Comparison of ENCODE assay signal across 22 cellular contexts in genomic region chr12:10178766-10179165, GRCh38. TPM values are rescaled to one million over a fixed set of nuclear protein-coding genes. Genes with fewer than 3 reads are reported as not detected.
DNase-seq lines count a peak whose midpoint lies in the region; ATAC-seq, FAIRE-seq and TF ChIP-seq lines count a peak whose summit lies in the region.
"Had no signal": no experiment of that assay in that cellular context is flagged by ENCODE, and none has a peak within 500 bp of the region (broad histone marks: within the 10 kb centered on the region; RNA-seq: fewer than 3 reads in every experiment).

TMEM52B (plus strand) TSS chr12:10179032; CDS start chr12:10179575, 543 bp downstream.

- H3K9ac ChIP-seq in IMR-90 (ENCODE audit: low read depth, low read length) (peak within 1 kb of the TSS; percentile 77; the same call in 1 of the 2 replicates), mesendoderm (ENCODE audit: low read length) (no peak within 1 kb of the TSS)

- no peaks in the 10 kb centered on the region for H4K20me1 ChIP-seq in IMR-90 (ENCODE audit: insufficient read depth, low read length)

- FAIRE-seq in A549 (lab: Jason Lieb, UNC) = no peak
- FAIRE-seq: GM19239 had no signal

- H3K79me1 ChIP-seq in IMR-90 (ENCODE audit: low read depth in 1 of 2, low read length in 2 of 2) = 0 out of 4 replicates have a peak, but pooled peaks cover 0 to 4% of the 10 kb centered on the region in 2 experiments
- H3K79me1 ChIP-seq in mesendoderm (ENCODE audit: low read length) = no peaks in the 10 kb centered on the region

- H3K56ac ChIP-seq in IMR-90 (ENCODE audit: extremely low read depth, insufficient read depth, low read length) = peak within 1 kb of the TSS; percentile 65
- peak within 1 kb of the TSS; percentile 44 for H3K56ac ChIP-seq in mesendoderm (ENCODE audit: low read length)

- CTCF ChIA-PET in A549 (lab: Yijun Ruan, JAX) = interaction anchor here (0.9 kb wide), 1 partner anchor 25 kb away, joined by 4 read pairs; no protein-coding TSS in a partner anchor
- CTCF ChIA-PET in IMR-90 (lab: Yijun Ruan, JAX) = no interaction called here

- H3K27me3 ChIP-seq in IMR-90 (ENCODE audit: control insufficient read depth, insufficient read depth, low read length) (no peaks in the 10 kb centered on the region), mesendoderm (ENCODE audit: insufficient read depth, low read length, poor library complexity) (no peaks in the 10 kb centered on the region)

- TF ChIP-seq EP300 in A549 (IDR thresholded peaks at IDR 0.05) = no peak

- H2AK5ac ChIP-seq in IMR-90 (ENCODE audit: low read depth, low read length) = peak within 1 kb of the TSS; percentile 66
- H2AK5ac ChIP-seq in mesendoderm (ENCODE audit: low read length) = no peak within 1 kb of the TSS

- H4K91ac ChIP-seq in IMR-90 (ENCODE audit: insufficient read depth, low read depth, low read length) = peak within 1 kb of the TSS; percentile 81

- WGBS in A549 (ENCODE audit: missing lambda C conversion rate) = 72% methylated on average over 3 of the region's 3 CpGs
- no CpG with 5 or more reads among the region's 3 CpGs for WGBS in IMR-90 (ENCODE audit: extremely low coverage in 2 of 2, insufficient read length in 1 of 2), 2 experiments
- no CpG with 5 or more reads among the region's 3 CpGs for WGBS in mesendoderm (ENCODE audit: extremely low coverage, insufficient coverage, low lambda C conversion rate)

- no peak for ATAC-seq in A549
- no peak for ATAC-seq in IMR-90 (ENCODE audit: low read depth)

- H3K4ac ChIP-seq in IMR-90 (ENCODE audit: low read depth, low read length) (peak within 1 kb of the TSS; percentile 84), mesendoderm (ENCODE audit: low read depth, low read length) (peak within 1 kb of the TSS; percentile 68)

- no peak within 1 kb of the TSS for H3K4me3 ChIP-seq in A549
- peak within 1 kb of the TSS; percentile 5; the same call in 1 of the 2 replicates for H3K4me3 ChIP-seq in IMR-90 (ENCODE audit: insufficient read depth, low read depth, low read length)
- no peak within 1 kb of the TSS for H3K4me3 ChIP-seq in epithelial cell of proximal tubule (ENCODE audit: low read depth, low read length)
- H3K4me3 ChIP-seq in mesendoderm (ENCODE audit: low read length) = no peak within 1 kb of the TSS

- H3K4me3 Mint-ChIP-seq in glutamatergic neuron (ENCODE audit: unreplicated experiment) = no peak within 1 kb of the TSS

- POLR2A ChIA-PET in A549 (lab: Yijun Ruan, JAX) = no interaction called here
- POLR2A ChIA-PET in IMR-90 (lab: Charles Lee; ENCODE audit: unreplicated experiment) = no interaction called here

- H2BK15ac ChIP-seq in IMR-90 (ENCODE audit: low read depth, low read length) (peak within 1 kb of the TSS; percentile 91), mesendoderm (replicated peaks; ENCODE audit: low read depth) (no peak within 1 kb of the TSS)

- peak within 1 kb of the TSS; percentile 81 for H3K18ac ChIP-seq in IMR-90 (ENCODE audit: low read depth, low read length)
- H3K18ac ChIP-seq in mesendoderm (ENCODE audit: low read length) = peak within 1 kb of the TSS; percentile 28

- no peak within 1 kb of the TSS for H3K27ac Mint-ChIP-seq in glutamatergic neuron (ENCODE audit: unreplicated experiment)

- H2BK5ac ChIP-seq in IMR-90 (ENCODE audit: low read depth, low read length, poor library complexity, severe bottlenecking) (peak within 1 kb of the TSS; percentile 72), mesendoderm (ENCODE audit: low read length) (no peak within 1 kb of the TSS)

- H3K4me1 Mint-ChIP-seq in glutamatergic neuron (ENCODE audit: low read depth, unreplicated experiment) = no peaks in the 10 kb centered on the region

- H2BK20ac ChIP-seq in IMR-90 (ENCODE audit: low read depth, low read length) = peak within 1 kb of the TSS; percentile 87

- H3K4me2 ChIP-seq in A549 (0 out of 3 replicates have a peak within 1 kb of the TSS, but pooled peaks have one; percentile 2), IMR-90 (ENCODE audit: low read depth, low read length) (peak within 1 kb of the TSS; percentile 54), mesendoderm (ENCODE audit: low read length) (no peak within 1 kb of the TSS)

- peaks cover 22% of the 10 kb centered on the region for H3K4me1 ChIP-seq in A549
- H3K4me1 ChIP-seq in IMR-90 (ENCODE audit: control insufficient read depth, insufficient read depth, low read length) = peaks cover 23% of the 10 kb centered on the region
- peaks cover 13% of the 10 kb centered on the region for H3K4me1 ChIP-seq in mesendoderm (ENCODE audit: control insufficient read depth, low read depth, low read length)

- H4K8ac ChIP-seq in IMR-90 (ENCODE audit: low read depth in 2 of 2, low read length in 2 of 2) = peak within 1 kb of the TSS; percentile 44 to 65
- H4K8ac ChIP-seq in mesendoderm (ENCODE audit: low read depth, low read length) = peak within 1 kb of the TSS; percentile 28

- H3K9me1 ChIP-seq in IMR-90 (ENCODE audit: insufficient read depth, low read length) = peaks cover 3% of the 10 kb centered on the region; the same call in 1 of the 2 replicates

- H2AK9ac ChIP-seq in IMR-90 (replicated peaks; ENCODE audit: low read depth, low read length, poor library complexity) = no peak within 1 kb of the TSS

- H2AFZ ChIP-seq in IMR-90 (replicated peaks; ENCODE audit: low read length, poor library complexity) = peak within 1 kb of the TSS; percentile 60

- peak within 1 kb of the TSS; percentile 74 for H4K5ac ChIP-seq in IMR-90 (ENCODE audit: low read depth, low read length)
- no peak within 1 kb of the TSS for H4K5ac ChIP-seq in mesendoderm (ENCODE audit: low read length)

- peak within 1 kb of the TSS; percentile 89 for H2BK120ac ChIP-seq in IMR-90 (ENCODE audit: low read depth, low read length)
- H2BK120ac ChIP-seq in mesendoderm (ENCODE audit: low read depth, low read length) = no peak within 1 kb of the TSS

- intact Hi-C loops in IMR-90 (cut with micrococcal nuclease) = no loop called here

- peak within 1 kb of the TSS; percentile 59 for H3K14ac ChIP-seq in IMR-90 (replicated peaks; ENCODE audit: low read depth, low read length)

- H3K27ac ChIP-seq in A549 = no peak within 1 kb of the TSS
- H3K27ac ChIP-seq in IMR-90 (ENCODE audit: insufficient read depth, low read length) = peak within 1 kb of the TSS; percentile 87
- no peak within 1 kb of the TSS for H3K27ac ChIP-seq in mesendoderm (ENCODE audit: low read depth, low read length)
- H3K27ac ChIP-seq: HL-60 had no signal

- H3K36me3 Mint-ChIP-seq in glutamatergic neuron (ENCODE audit: unreplicated experiment) = no peaks in the 10 kb centered on the region

- peaks cover 1% of the 10 kb centered on the region for H3K27me3 Mint-ChIP-seq in glutamatergic neuron (ENCODE audit: unreplicated experiment)

- DNase-seq in A549 (ENCODE audit: low read depth in 1 of 2, low spot score in 1 of 2) (no peak), IMR-90 (no peak), epithelial cell of proximal tubule (ENCODE audit: low read depth) (peak; percentile 29), mesendoderm (no peak), globus pallidus (ENCODE audit: low spot score) (no peak), ecto neural progenitor cell (ENCODE audit: low spot score) (no peak), iPS-NIHi11 (ENCODE audit: low spot score) (no peak), glutamatergic neuron (no peak)
- DNase-seq: COR-L47, DMS153, EL, HCEC 1CT, NCI-H1105 treated with DMSO at 0.1 percent for 48 hours, NCI-H1694 treated with DMSO at 0.1 percent for 48 hours, NCI-H2107, NCI-H2227 treated with DMSO at 0.1 percent for 48 hours, NCI-H524, SHP77 had no signal

- TF ChIP-seq CTCF in A549 (IDR thresholded peaks at IDR 0.05) (no peak), IMR-90 (conservative IDR thresholded peaks at IDR 0.05; ENCODE audit: low read depth, low read length) (no peak), epithelial cell of proximal tubule (conservative IDR thresholded peaks at IDR 0.05; ENCODE audit: low read depth, low read length) (no peak), glutamatergic neuron (IDR thresholded peaks at IDR 0.05; ENCODE audit: partially characterized antibody, unreplicated experiment) (no peak)

- dilution Hi-C loops in IMR-90 (cut with HindIII; ENCODE audit: low sequenced_read_pairs, unreplicated experiment) = no loop called here

- no TSS peak for BruUV-seq in IMR-90 (replicated peaks; lab: Mats Ljungman, UMichigan)

- H3K9me3 ChIP-seq in A549 (no peaks in the 10 kb centered on the region), IMR-90 (ENCODE audit: control insufficient read depth, insufficient read depth, low read length) (no peaks in the 10 kb centered on the region)

- TF ChIP-seq RAD21 in A549 (conservative IDR thresholded peaks at IDR 0.05 in 1 of 2, IDR thresholded peaks at IDR 0.05 in 1 of 2) (no peak), IMR-90 (IDR thresholded peaks at IDR 0.05; ENCODE audit: low read length) (no peak)

- H3K23ac ChIP-seq in IMR-90 (ENCODE audit: low read depth, low read length) = peak within 1 kb of the TSS; percentile 72
- H3K23ac ChIP-seq in mesendoderm (ENCODE audit: low read length) = no peak within 1 kb of the TSS

- no peaks in the 10 kb centered on the region for H3K79me2 ChIP-seq in mesendoderm (ENCODE audit: control insufficient read depth, insufficient read depth, low read length)

- H3K36me3 ChIP-seq in IMR-90 (ENCODE audit: control insufficient read depth, insufficient read depth, low read length) (no peaks in the 10 kb centered on the region), mesendoderm (ENCODE audit: control insufficient read depth, insufficient read depth, low read length) (no peaks in the 10 kb centered on the region)

- in situ Hi-C loops in IMR-90 (cut with MboI; ENCODE audit: low sequenced_read_pairs) = no loop called here

- no peaks in the 10 kb centered on the region for H3K9me3 Mint-ChIP-seq in glutamatergic neuron (ENCODE audit: unreplicated experiment)

- TF ChIP-seq POLR2A in A549 (IDR thresholded peaks at IDR 0.05; ENCODE audit: low read length) (no peak), IMR-90 (IDR thresholded peaks at IDR 0.05; ENCODE audit: low read depth, low read length) (no peak)

TF ChIP-seq in A549, 52 proteins besides CTCF, POLR2A, EP300 and RAD21 (continues in another document):
- no peak for TF ChIP-seq SMC3 (IDR thresholded peaks at IDR 0.05)

TF ChIP-seq in IMR-90, 13 proteins besides CTCF, POLR2A, EP300 and RAD21 (continues in another document):
- no peak for TF ChIP-seq CEBPB (IDR thresholded peaks at IDR 0.05; ENCODE audit: low read depth, low read length)

RNA-seq across cellular contexts. Expression of gene TMEM52B, which starts in this region (rescaled TPM):
- polyA plus RNA-seq in A549 (2011; rRNA removed) (0.08 and 0.39 TPM in 2 replicates), A549 (2017; fragmentation: RNase III; extraction: RNeasy Plus Mini Kit Qiagen cat#74134 plus additional on column Dnase treatment) (0.05 to 0.08 TPM (median 0.05 TPM) in 3 replicates), IMR-90 (2012; rRNA removed) (2.4 and 3.6 TPM in 2 replicates)
- polyA plus RNA-seq in A549 (2012; cell fraction: cytosol; rRNA removed) = 0.04 and 0.05 TPM in 2 replicates
- polyA plus RNA-seq in A549 (2012; cell fraction: nucleus; rRNA removed) = 0.01 and 0.04 TPM in 2 replicates
- not detected in 2 replicates for polyA minus RNA-seq in A549 (2011; rRNA and poly(A)+ RNA removed)
- total RNA-seq in IMR-90 (2012; rRNA removed) (2.0 and 3.1 TPM in 2 replicates), epithelial cell of proximal tubule (0.43 TPM in 1 of 2 replicates, not detected in the other), glutamatergic neuron (ENCODE audit: unreplicated experiment) (not detected)
- polyA plus RNA-seq in IMR-90 (2012; cell fraction: cytosol; rRNA removed) = 1.8 and 2.8 TPM in 2 replicates
- 1.9 and 2.8 TPM in 2 replicates for polyA plus RNA-seq in IMR-90 (2012; cell fraction: nucleus; rRNA removed; ENCODE audit: low replicate concordance)
- 0.79 TPM for polyA plus RNA-seq in mesendoderm (2013, experiment 1 of 2)
- polyA plus RNA-seq in mesendoderm (2013, experiment 2 of 2) = 0.57 TPM
- total RNA-seq: A673, LHCN-M2 had no signal

Comparison
In these comparisons a context has a peak if more than half of its experiments do, and no peak if none do; other contexts are left out.
1. Peak in DNase-seq in epithelial cell of proximal tubule; RNA of the gene not detected or under 1 TPM.